9 cellular contexts compared by ENCODE assay signal in the genomic region with DNA sequence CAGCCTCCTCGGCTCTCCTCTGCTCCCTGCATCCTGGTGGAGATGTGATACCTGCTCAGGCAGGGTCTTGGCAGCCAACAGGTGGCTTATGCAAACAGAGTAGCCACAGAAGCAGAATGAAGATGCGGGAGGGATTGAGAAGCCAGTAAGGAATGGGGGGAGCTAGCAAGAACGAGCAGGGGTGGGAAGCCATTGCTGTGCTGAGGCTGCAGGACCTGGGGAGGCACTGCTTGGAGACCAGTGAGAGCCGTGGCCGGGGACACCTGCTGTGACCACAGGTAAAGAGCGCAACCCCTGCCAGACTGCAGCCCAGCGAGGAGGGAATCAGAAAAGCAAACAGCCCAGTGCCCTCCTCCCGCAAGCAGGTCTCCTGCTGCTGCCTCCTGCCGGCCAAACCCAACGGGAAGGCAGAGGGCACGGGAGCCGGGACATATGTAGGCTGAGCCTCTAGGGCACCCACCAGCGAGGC. TPM values are rescaled to one million over a fixed set of nuclear protein-coding genes. Genes with fewer than 3 reads are reported as not detected.
A peak's percentile ranks its signal among the peaks of the same experiment; 100 is the strongest.
DNase-seq lines count a peak whose midpoint lies in the region; ATAC-seq and TF ChIP-seq lines count a peak whose summit lies in the region.
"Had no signal": no experiment of that assay in that cellular context is flagged by ENCODE, and none has a peak within 500 bp of the region (broad histone marks: within the 10 kb centered on the region; RNA-seq: fewer than 3 reads in every experiment).

No MANE protein-coding gene starts in this region.

- peak in 6 of 9 donors; percentile 7 to 41 (median 26) for TF ChIP-seq CTCF in heart right ventricle (IDR thresholded peaks at IDR 0.05)
- peak in 1 of 2 donors; percentile 20 for TF ChIP-seq CTCF in right atrium auricular region (IDR thresholded peaks at IDR 0.05)
- TF ChIP-seq CTCF in fibroblast of the aortic adventitia (IDR thresholded peaks at IDR 0.05; ENCODE audit: insufficient read depth, low read length), result peak; percentile 44
- TF ChIP-seq CTCF in testis (IDR thresholded peaks at IDR 0.05), result no peak

- H3K9me3 ChIP-seq in heart right ventricle (no peaks in the 10 kb centered on the region), right atrium auricular region (no peaks in the 10 kb centered on the region), SJCRH30 (replicated peaks) (no peaks in the 10 kb centered on the region), testis (no peaks in the 10 kb centered on the region)

- intact Hi-C loops in heart right ventricle (cut with DNase I), result loop anchor here in 4 of 10 donors (2.0 to 10.0 kb wide), 3 partner anchors 715 to 833 kb away; no protein-coding TSS in a partner anchor
- intact Hi-C loops in testis (cut with DNase I; ENCODE audit: low total_unique reads), result loop anchor here (5.0 kb wide), 1 partner anchor 833 kb away; no protein-coding TSS in a partner anchor

- no peaks in the 10 kb centered on the region for H3K36me3 ChIP-seq in heart right ventricle
- H3K36me3 ChIP-seq in right atrium auricular region, result no peaks in the 10 kb centered on the region
- H3K36me3 ChIP-seq in SJCRH30, result no peaks in the 10 kb centered on the region
- H3K36me3 ChIP-seq in testis (ENCODE audit: low read depth, missing control alignments), result no peaks in the 10 kb centered on the region

- H3K27me3 ChIP-seq in heart right ventricle, result peaks cover 0 to 33% (median 15%) of the 10 kb centered on the region in 7 donors
- H3K27me3 ChIP-seq in right atrium auricular region, result no peaks in the 10 kb centered on the region
- no peaks in the 10 kb centered on the region for H3K27me3 ChIP-seq in SJCRH30
- no peaks in the 10 kb centered on the region for H3K27me3 ChIP-seq in testis

- TF ChIP-seq POLR2A in testis (IDR thresholded peaks at IDR 0.05), result no peak

- no peaks in the 10 kb centered on the region for H3K9me3 Mint-ChIP-seq in activated T-helper 17 cell treated with anti-CD3 and anti-CD28 coated beads, Interleukin-2, amount 50 U/mL, for 72 hours

- H3K4me1 ChIP-seq in heart right ventricle (no peaks in the 10 kb centered on the region), right atrium auricular region (no peaks in the 10 kb centered on the region), SJCRH30 (no peaks in the 10 kb centered on the region), testis (no peaks in the 10 kb centered on the region)

- no peak overlapping the region for H3K4me3 ChIP-seq in heart right ventricle
- no peak overlapping the region for H3K4me3 ChIP-seq in right atrium auricular region
- H3K4me3 ChIP-seq in SJCRH30, result no peak overlapping the region
- H3K4me3 ChIP-seq in fibroblast of the aortic adventitia (ENCODE audit: low read depth, low read length), result no peak overlapping the region
- no peak overlapping the region for H3K4me3 ChIP-seq in testis

- H3K27ac ChIP-seq in heart right ventricle, result no peak overlapping the region
- no peak overlapping the region for H3K27ac ChIP-seq in right atrium auricular region
- no peak overlapping the region for H3K27ac ChIP-seq in SJCRH30
- no peak overlapping the region for H3K27ac ChIP-seq in testis

- peaks cover 14% of the 10 kb centered on the region for H3K27me3 Mint-ChIP-seq in activated T-helper 17 cell treated with anti-CD3 and anti-CD28 coated beads, Interleukin-2, amount 50 U/mL, for 72 hours

- H3K36me3 Mint-ChIP-seq in activated T-helper 17 cell treated with anti-CD3 and anti-CD28 coated beads, Interleukin-2, amount 50 U/mL, for 72 hours (ENCODE audit: low read depth), result no peaks in the 10 kb centered on the region

- WGBS in heart right ventricle, 2 donors, result 16 to 25% methylated on average over 13 of the region's 13 CpGs
- WGBS in testis, 2 donors, result 23 to 57% methylated on average over 12 to 13 of the region's 13 CpGs

- no peaks in the 10 kb centered on the region for H3K4me1 Mint-ChIP-seq in activated T-helper 17 cell treated with anti-CD3 and anti-CD28 coated beads, Interleukin-2, amount 50 U/mL, for 72 hours

- DNase-seq in heart right ventricle, result no peak
- DNase-seq in right atrium auricular region (ENCODE audit: low spot score), result no peak
- DNase-seq in SJCRH30, result peak; percentile 27 to 36
- DNase-seq in fibroblast of the aortic adventitia (ENCODE audit: low read depth), result no peak
- DNase-seq in testis, result peak; percentile 33

- H3K27ac Mint-ChIP-seq in activated T-helper 17 cell treated with anti-CD3 and anti-CD28 coated beads, Interleukin-2, amount 50 U/mL, for 72 hours, result no peak overlapping the region

- H3K4me3 Mint-ChIP-seq in activated T-helper 17 cell treated with anti-CD3 and anti-CD28 coated beads, Interleukin-2, amount 50 U/mL, for 72 hours, result no peak overlapping the region

- ATAC-seq in heart right ventricle, result no peak
- no peak for ATAC-seq in GM21717 (IDR thresholded peaks at IDR 0.05; ENCODE audit: unreplicated experiment)
- ATAC-seq in GM21528 (IDR thresholded peaks at IDR 0.05; ENCODE audit: low FRiP score, unreplicated experiment), result no peak
- ATAC-seq in activated T-helper 17 cell treated with anti-CD3 and anti-CD28 coated beads, Interleukin-2, amount 50 U/mL, for 72 hours (replicated peaks), result no peak
- ATAC-seq: left colon had no signal

RNA-seq across cellular contexts. Expression of a gene that starts 14.7 kb away (rescaled TPM):
- total RNA-seq in heart right ventricle (not detected), right atrium auricular region (not detected), fibroblast of the aortic adventitia (ENCODE audit: low replicate concordance) (0.09 TPM in 1 of 2 replicates, not detected in the other), testis (1 to 10 TPM in 1 of 2 donors, under 1 TPM in 1; 0.37 to 1.0 TPM)
- polyA plus RNA-seq in heart right ventricle (under 1 TPM in 1 of 2 donors, not detected in 1; 0.01 TPM), testis (ENCODE audit: insufficient read depth, low read depth, low replicate concordance) (0.49 TPM)
- total RNA-seq in SJCRH30 (2014; rRNA removed; shearing (Covaris generic)), result 0.42 TPM in 1 of 2 replicates, not detected in the other
- total RNA-seq in activated T-helper 17 cell treated with anti-CD3 and anti-CD28 coated beads, Interleukin-2, amount 50 U/mL, for 72 hours, result not detected
- total RNA-seq: left colon had no signal

RNA-seq across cellular contexts. Expression of a gene that starts 24.0 kb away (rescaled TPM):
- total RNA-seq in heart right ventricle, result 1 to 10 TPM in 1 of 10 donors, under 1 TPM in 4, not detected in 5; 0.21 to 4.0 (median 0.74) TPM
- polyA plus RNA-seq in heart right ventricle, result under 1 TPM in 1 of 2 donors, not detected in 1; 0.25 TPM
- total RNA-seq in right atrium auricular region, result under 1 TPM in 1 of 2 donors, not detected in 1; 0.93 TPM
- 87.2 and 94.7 TPM in 2 replicates for total RNA-seq in SJCRH30 (2014; rRNA removed; shearing (Covaris generic))
- 0.90 and 13.1 TPM in 2 replicates for total RNA-seq in fibroblast of the aortic adventitia (ENCODE audit: low replicate concordance)
- total RNA-seq in testis, result 1 to 10 TPM; 1.3 to 1.8 TPM
- polyA plus RNA-seq in testis (ENCODE audit: insufficient read depth, low read depth, low replicate concordance), result 0.73 TPM
- total RNA-seq in activated T-helper 17 cell treated with anti-CD3 and anti-CD28 coated beads, Interleukin-2, amount 50 U/mL, for 72 hours, result 1 to 10 TPM; 5.9 to 7.4 TPM

Comparison
In these comparisons a context has a peak if more than half of its experiments do, and no peak if none do; other contexts are left out.
1. DNase-seq: peak in SJCRH30 (2 of 2) and testis (single experiment); none in heart right ventricle (0 of 2), right atrium auricular region (single experiment) and fibroblast of the aortic adventitia (single experiment).
2. CTCF ChIP-seq: peak in heart right ventricle (6 of 9) and fibroblast of the aortic adventitia (single experiment); none in testis (0 of 3).